ENCODE assay signal across 8 cellular contexts in genomic region chr10:4013651-4014085, GRCh38.
DNase-seq lines count a peak whose midpoint lies in the region; ATAC-seq lines count a peak whose summit lies in the region.

No MANE protein-coding gene starts in this region.

- no peaks in the 10 kb centered on the region for H3K9me3 Mint-ChIP-seq in activated naive CD8-positive, alpha-beta T cell treated with anti-CD3 and anti-CD28 coated beads for 36 hours

- ATAC-seq in HG03175 (IDR thresholded peaks at IDR 0.05; ENCODE audit: unreplicated experiment): peak; percentile 77
- ATAC-seq in GM18861 (IDR thresholded peaks at IDR 0.05; ENCODE audit: unreplicated experiment): no peak

- H3K27me3 ChIP-seq in MG63: no peaks in the 10 kb centered on the region

- no peak overlapping the region for H3K4me3 ChIP-seq in MG63

- H3K27me3 Mint-ChIP-seq in activated naive CD8-positive, alpha-beta T cell treated with anti-CD3 and anti-CD28 coated beads for 36 hours: no peaks in the 10 kb centered on the region

- no peaks in the 10 kb centered on the region for H3K9me3 ChIP-seq in MG63

- H3K36me3 ChIP-seq in MG63: no peaks in the 10 kb centered on the region

- no peaks in the 10 kb centered on the region for H3K36me3 Mint-ChIP-seq in activated naive CD8-positive, alpha-beta T cell treated with anti-CD3 and anti-CD28 coated beads for 36 hours

- no peak overlapping the region for H3K27ac Mint-ChIP-seq in activated naive CD8-positive, alpha-beta T cell treated with anti-CD3 and anti-CD28 coated beads for 36 hours

- H3K4me1 Mint-ChIP-seq in activated naive CD8-positive, alpha-beta T cell treated with anti-CD3 and anti-CD28 coated beads for 36 hours: peaks cover 19% of the 10 kb centered on the region

- peak; percentile 11 for DNase-seq in NK-92 treated with Interleukin-12 subunit alpha and Interleukin-12 subunit beta, amount 100 ng/mL, for 24 hours (lab: John Stamatoyannopoulos, UW)
- DNase-seq in NK-92 (lab: John Stamatoyannopoulos, UW; ENCODE audit: unreplicated experiment) (no peak), MG63 (no peak), NCI-H1930 (lab: John Stamatoyannopoulos, UW) (no peak)
- peak; percentile 70 for DNase-seq in activated naive CD8-positive, alpha-beta T cell treated with anti-CD3 and anti-CD28 coated beads for 36 hours
- DNase-seq in stimulated activated CD8-positive, alpha-beta memory T cell treated with anti-CD3 and anti-CD28 coated beads, Interleukin-4, amount 100 ng/mL, for 24 hours (ENCODE audit: low read depth): peak; percentile 45

- H3K4me3 Mint-ChIP-seq in activated naive CD8-positive, alpha-beta T cell treated with anti-CD3 and anti-CD28 coated beads for 36 hours: no peak overlapping the region

Comparison
In these comparisons a context has a peak if more than half of its experiments do, and no peak if none do; other contexts are left out.
1. DNase-seq: peak in NK-92 treated with Interleukin-12 subunit alpha and Interleukin-12 subunit beta, amount 100 ng/mL, for 24 hours (single experiment), activated naive CD8-positive, alpha-beta T cell treated with anti-CD3 and anti-CD28 coated beads for 36 hours (single experiment) and stimulated activated CD8-positive, alpha-beta memory T cell treated with anti-CD3 and anti-CD28 coated beads, Interleukin-4, amount 100 ng/mL, for 24 hours (single experiment); none in NK-92 (single experiment), MG63 (single experiment) and NCI-H1930 (0 of 2).